Comparison of ENCODE assay signal across 16 cellular contexts in genomic region chr7:142476077-142476476, GRCh38.
DNase-seq lines count a peak whose midpoint lies in the region; ATAC-seq and TF ChIP-seq lines count a peak whose summit lies in the region.
"Had no signal": no experiment of that assay in that cellular context is flagged by ENCODE, and none has a peak within 500 bp of the region (broad histone marks: within the 10 kb centered on the region; RNA-seq: fewer than 3 reads in every experiment).

No MANE protein-coding gene starts in this region.

- no peaks in the 10 kb centered on the region for H3K27me3 Mint-ChIP-seq in CD4-positive, alpha-beta memory T cell
- H3K27me3 Mint-ChIP-seq in T-helper 2 cell treated with Interferon-gamma antibody and Interleukin-4, amounts not matched to agents 5 μg/mL and 100 μg/mL, for 36 hours (ENCODE audit: low read depth), result no peaks in the 10 kb centered on the region

- peak overlapping the region; percentile 66 to 95 (median 87) for H3K27ac Mint-ChIP-seq in CD4-positive, alpha-beta memory T cell
- H3K27ac Mint-ChIP-seq in T-helper 2 cell treated with Interferon-gamma antibody and Interleukin-4, amounts not matched to agents 5 μg/mL and 100 μg/mL, for 36 hours, result no peak overlapping the region

- no peak overlapping the region for H3K4me2 ChIP-seq in IMR-90 (ENCODE audit: low read depth, low read length)

- H3K4me3 ChIP-seq in CD4-positive, alpha-beta memory T cell (ENCODE audit: low read length in 2 of 2), result no peak overlapping the region
- H3K4me3 ChIP-seq in IMR-90 (ENCODE audit: insufficient read depth, low read depth, low read length) (no peak overlapping the region), choroid plexus epithelial cell (ENCODE audit: low read depth, low read length) (no peak overlapping the region)
- H3K4me3 ChIP-seq: GM12878, SJCRH30 had no signal

- H2AK9ac ChIP-seq in IMR-90 (replicated peaks; ENCODE audit: low read depth, low read length, poor library complexity), result no peak overlapping the region

- peaks cover 59% of the 10 kb centered on the region for H3K4me1 ChIP-seq in CD4-positive, alpha-beta memory T cell (ENCODE audit: insufficient read depth, low read length)
- peaks cover 15% of the 10 kb centered on the region for H3K4me1 ChIP-seq in IMR-90 (ENCODE audit: control insufficient read depth, insufficient read depth, low read length)
- H3K4me1 ChIP-seq: BE2C, Caco-2, SJCRH30 had no signal

- H3K36me3 Mint-ChIP-seq in CD4-positive, alpha-beta memory T cell, result peaks cover 0 to 4% of the 10 kb centered on the region in 2 donors
- no peaks in the 10 kb centered on the region for H3K36me3 Mint-ChIP-seq in T-helper 2 cell treated with Interferon-gamma antibody and Interleukin-4, amounts not matched to agents 5 μg/mL and 100 μg/mL, for 36 hours (ENCODE audit: low read depth)

- H3K18ac ChIP-seq in IMR-90 (ENCODE audit: low read depth, low read length), result no peak overlapping the region

- no peak overlapping the region for H4K91ac ChIP-seq in IMR-90 (ENCODE audit: insufficient read depth, low read depth, low read length)

- no CpG with 5 or more reads among the region's 2 CpGs for WGBS in IMR-90 (ENCODE audit: extremely low coverage in 2 of 2, insufficient read length in 1 of 2), 2 experiments

- H3K23ac ChIP-seq in IMR-90 (ENCODE audit: low read depth, low read length), result no peak overlapping the region

- H3K9me3 Mint-ChIP-seq in CD4-positive, alpha-beta memory T cell, result no peaks in the 10 kb centered on the region
- no peaks in the 10 kb centered on the region for H3K9me3 Mint-ChIP-seq in T-helper 2 cell treated with Interferon-gamma antibody and Interleukin-4, amounts not matched to agents 5 μg/mL and 100 μg/mL, for 36 hours

- POLR2A ChIA-PET in CD4-positive, alpha-beta memory T cell (lab: Charles Lee; ENCODE audit: partially characterized antibody), result interaction anchor here (1.2 to 3.7 kb wide), 3 partner anchors 14 to 19 kb away, joined by 3 to 29 read pairs (median 8); no protein-coding TSS in a partner anchor
- POLR2A ChIA-PET in IMR-90 (lab: Charles Lee; ENCODE audit: unreplicated experiment), result no interaction called here

- TF ChIP-seq RAD21 in IMR-90 (IDR thresholded peaks at IDR 0.05; ENCODE audit: low read length), result no peak

- H4K5ac ChIP-seq in IMR-90 (ENCODE audit: low read depth, low read length), result no peak overlapping the region

- no peaks in the 10 kb centered on the region for H3K36me3 ChIP-seq in CD4-positive, alpha-beta memory T cell (ENCODE audit: insufficient read depth, low read length)
- H3K36me3 ChIP-seq in IMR-90 (ENCODE audit: control insufficient read depth, insufficient read depth, low read length), result no peaks in the 10 kb centered on the region
- H3K36me3 ChIP-seq: BE2C, SJCRH30 had no signal

- H4K8ac ChIP-seq in IMR-90 (ENCODE audit: low read depth in 2 of 2, low read length in 2 of 2), result no peak overlapping the region

- peaks cover 5% of the 10 kb centered on the region; the same call in 1 of the 2 replicates for H3K9me1 ChIP-seq in IMR-90 (ENCODE audit: insufficient read depth, low read length)

- ATAC-seq in IMR-90 (ENCODE audit: low read depth) (no peak), sciatic nerve (peak; percentile 8), HG02571 (IDR thresholded peaks at IDR 0.05; ENCODE audit: unreplicated experiment) (no peak)
- ATAC-seq: GM12878 had no signal

- peak overlapping the region in 2 of 8 donors; percentile 80 to 82 for H3K4me3 Mint-ChIP-seq in CD4-positive, alpha-beta memory T cell
- H3K4me3 Mint-ChIP-seq in T-helper 2 cell treated with Interferon-gamma antibody and Interleukin-4, amounts not matched to agents 5 μg/mL and 100 μg/mL, for 36 hours, result no peak overlapping the region

- H2BK20ac ChIP-seq in IMR-90 (ENCODE audit: low read depth, low read length), result no peak overlapping the region

- H3K27ac ChIP-seq in CD4-positive, alpha-beta memory T cell (ENCODE audit: low read depth, low read length), result peak overlapping the region; percentile 15
- no peak overlapping the region for H3K27ac ChIP-seq in IMR-90 (ENCODE audit: insufficient read depth, low read length)
- H3K27ac ChIP-seq: SJCRH30 had no signal

- H2BK120ac ChIP-seq in IMR-90 (ENCODE audit: low read depth, low read length), result 0 out of 2 replicates have a peak overlapping the region, but pooled peaks have one; percentile 14

- no peaks in the 10 kb centered on the region for H3K27me3 ChIP-seq in CD4-positive, alpha-beta memory T cell (ENCODE audit: insufficient read depth, low read length)
- H3K27me3 ChIP-seq in IMR-90 (ENCODE audit: control insufficient read depth, insufficient read depth, low read length), result no peaks in the 10 kb centered on the region
- H3K27me3 ChIP-seq: BE2C had no signal

- H2AFZ ChIP-seq in IMR-90 (replicated peaks; ENCODE audit: low read length, poor library complexity), result no peak overlapping the region

- intact Hi-C loops in CD4-positive, alpha-beta memory T cell (cut with micrococcal nuclease), result loop anchor here (5.0 kb wide), 1 partner anchor 34 kb away; no protein-coding TSS in a partner anchor
- intact Hi-C loops in IMR-90 (cut with micrococcal nuclease), result no loop called here
- intact Hi-C loops in sciatic nerve (cut with DNase I), result no loop called here

- no peak overlapping the region for H3K9ac ChIP-seq in IMR-90 (ENCODE audit: low read depth, low read length)

- CTCF ChIA-PET in CD4-positive, alpha-beta memory T cell (lab: Charles Lee; ENCODE audit: partially characterized antibody), result interaction anchor here (1.1 to 25.5 kb wide), 6 partner anchors 10 to 90 kb away, joined by 3 to 775 read pairs (median 69); no protein-coding TSS in a partner anchor
- CTCF ChIA-PET in IMR-90 (lab: Yijun Ruan, JAX), result no interaction called here

- no peak for DNase-seq in CD4-positive, alpha-beta memory T cell
- no peak for DNase-seq in IMR-90
- DNase-seq in choroid plexus epithelial cell (ENCODE audit: low read depth), result peak; percentile 40
- DNase-seq in sciatic nerve (ENCODE audit: low spot score), result no peak
- no peak for DNase-seq in NCI-H510A treated with DMSO at 0.1 percent for 48 hours (lab: John Stamatoyannopoulos, UW)
- DNase-seq in T-helper 2 cell treated with Interferon-gamma antibody and Interleukin-4, amounts not matched to agents 5 μg/mL and 100 μg/mL, for 36 hours (ENCODE audit: low spot score), result no peak
- DNase-seq: BE2C, Caco-2, NCI-H146, NCI-H2081 treated with DMSO at 0.1 percent for 48 hours, NCI-H2227 treated with DMSO at 0.1 percent for 48 hours, NCI-H526 treated with DMSO at 0.1 percent for 48 hours, RPMI8226, SJCRH30 had no signal

- no peak for TF ChIP-seq CTCF in IMR-90 (conservative IDR thresholded peaks at IDR 0.05; ENCODE audit: low read depth, low read length)
- no peak for TF ChIP-seq CTCF in choroid plexus epithelial cell (conservative IDR thresholded peaks at IDR 0.05; ENCODE audit: low read depth, low read length)

- no peak overlapping the region for H3K4ac ChIP-seq in IMR-90 (ENCODE audit: low read depth, low read length)

- H2AK5ac ChIP-seq in IMR-90 (ENCODE audit: low read depth, low read length), result no peak overlapping the region

- H3K9me3 ChIP-seq in CD4-positive, alpha-beta memory T cell (ENCODE audit: control insufficient read depth in 1 of 2, low read length in 2 of 2), result no peaks in the 10 kb centered on the region
- H3K9me3 ChIP-seq in IMR-90 (ENCODE audit: control insufficient read depth, insufficient read depth, low read length), result no peaks in the 10 kb centered on the region
- H3K9me3 ChIP-seq: BE2C, Caco-2, SJCRH30 had no signal

- no peak overlapping the region for H3K56ac ChIP-seq in IMR-90 (ENCODE audit: extremely low read depth, insufficient read depth, low read length)

- peak overlapping the region; percentile 74; the same call in 1 of the 3 replicates for H2BK15ac ChIP-seq in IMR-90 (ENCODE audit: low read depth, low read length)

- H3K79me1 ChIP-seq in IMR-90 (ENCODE audit: low read depth in 1 of 2, low read length in 2 of 2), result no peaks in the 10 kb centered on the region

- TF ChIP-seq POLR2A in IMR-90 (IDR thresholded peaks at IDR 0.05; ENCODE audit: low read depth, low read length), result no peak

- no TSS peak for BruUV-seq in IMR-90 (replicated peaks; lab: Mats Ljungman, UMichigan)

- dilution Hi-C loops in IMR-90 (cut with HindIII; ENCODE audit: low sequenced_read_pairs, unreplicated experiment), result no loop called here

- 0 out of 2 replicates have a peak overlapping the region, but pooled peaks have one; percentile 40 for H3K14ac ChIP-seq in IMR-90 (replicated peaks; ENCODE audit: low read depth, low read length)

- no peak overlapping the region for H2BK5ac ChIP-seq in IMR-90 (ENCODE audit: low read depth, low read length, poor library complexity, severe bottlenecking)

- H4K20me1 ChIP-seq in IMR-90 (ENCODE audit: insufficient read depth, low read length), result no peaks in the 10 kb centered on the region

- in situ Hi-C loops in IMR-90 (cut with MboI; ENCODE audit: low sequenced_read_pairs), result no loop called here

- H3K4me1 Mint-ChIP-seq in CD4-positive, alpha-beta memory T cell, result peaks cover 46 to 78% (median 65%) of the 10 kb centered on the region in 4 donors
- peaks cover 26% of the 10 kb centered on the region for H3K4me1 Mint-ChIP-seq in T-helper 2 cell treated with Interferon-gamma antibody and Interleukin-4, amounts not matched to agents 5 μg/mL and 100 μg/mL, for 36 hours (ENCODE audit: low read depth)

TF ChIP-seq in IMR-90, 13 proteins besides CTCF, POLR2A, EP300 and RAD21 (continues in another document):
- no peak for TF ChIP-seq RCOR1 (IDR thresholded peaks at IDR 0.05; ENCODE audit: insufficient replicate concordance, low read length)
- TF ChIP-seq ELK1 (IDR thresholded peaks at IDR 0.05; ENCODE audit: borderline replicate concordance, low read depth, low read length), result no peak
- no peak for TF ChIP-seq RFX5 (IDR thresholded peaks at IDR 0.05; ENCODE audit: low read depth, low read length)
- no peak for TF ChIP-seq NFE2L2 (IDR thresholded peaks at IDR 0.05; ENCODE audit: low read depth, low read length)
- no peak for TF ChIP-seq MAZ (IDR thresholded peaks at IDR 0.05; ENCODE audit: borderline replicate concordance, low read depth, low read length)
- no peak for TF ChIP-seq CHD1 (IDR thresholded peaks at IDR 0.05; ENCODE audit: low read depth, low read length)
- no peak for TF ChIP-seq BHLHE40 (IDR thresholded peaks at IDR 0.05; ENCODE audit: low read depth, low read length)
